In genomic region chr1:205108464-205108863, GRCh38 we compare ENCODE assay signal across 1 cellular context.
TF ChIP-seq lines count a peak whose summit lies in the region.

No MANE protein-coding gene starts in this region.

TF ChIP-seq in HEK293T, 16 proteins besides CTCF, POLR2A, EP300 and RAD21:
- no peak for TF ChIP-seq NFRKB (IDR thresholded peaks at IDR 0.05)
- TF ChIP-seq L3MBTL2 (conservative IDR thresholded peaks at IDR 0.05) = no peak
- TF ChIP-seq ZNF384 (IDR thresholded peaks at IDR 0.05) = no peak
- TF ChIP-seq CTBP1 (IDR thresholded peaks at IDR 0.05; ENCODE audit: borderline replicate concordance) = no peak
- no peak for TF ChIP-seq FOXK2 (IDR thresholded peaks at IDR 0.05)
- TF ChIP-seq HDGF (IDR thresholded peaks at IDR 0.05; ENCODE audit: borderline replicate concordance) = no peak
- TF ChIP-seq ARNT (IDR thresholded peaks at IDR 0.05) = no peak
